2 cellular contexts compared by ENCODE assay signal in the genomic region with DNA sequence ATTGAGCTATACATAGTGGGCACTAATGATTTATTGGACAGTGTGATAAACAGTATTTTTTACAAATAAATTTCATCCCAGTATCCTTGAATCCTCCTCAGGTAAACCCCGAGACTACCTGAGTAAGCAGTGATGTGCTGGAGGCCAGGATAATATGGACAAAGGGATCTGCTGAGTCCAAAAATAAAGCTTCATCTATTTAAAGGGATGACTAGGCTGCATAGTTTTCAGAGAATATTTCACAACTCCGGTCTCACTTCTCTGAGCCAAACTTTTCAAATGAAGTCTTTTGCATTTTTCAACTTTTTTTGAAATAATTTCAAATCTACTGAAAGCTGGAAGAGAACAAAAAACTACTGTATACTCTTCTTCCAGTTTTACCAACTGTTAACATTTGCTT.
TF ChIP-seq lines count a peak whose summit lies in the region.

No MANE protein-coding gene starts in this region.

TF ChIP-seq in K562, 482 proteins besides CTCF, POLR2A, EP300 and RAD21:
- TF ChIP-seq FOXK1 (CRISPR knock-in tag; IDR thresholded peaks at IDR 0.05; ENCODE audit: borderline replicate concordance), result no peak
- peak; percentile 30; the same call in 1 of the 2 replicates for TF ChIP-seq POLR2AphosphoS5 (IDR thresholded peaks at IDR 0.05; ENCODE audit: control insufficient read depth, insufficient read depth, low read depth, low read length)

TF ChIP-seq in neural cell, 6 proteins besides CTCF, POLR2A, EP300 and RAD21:
- TF ChIP-seq, protein P1, sequence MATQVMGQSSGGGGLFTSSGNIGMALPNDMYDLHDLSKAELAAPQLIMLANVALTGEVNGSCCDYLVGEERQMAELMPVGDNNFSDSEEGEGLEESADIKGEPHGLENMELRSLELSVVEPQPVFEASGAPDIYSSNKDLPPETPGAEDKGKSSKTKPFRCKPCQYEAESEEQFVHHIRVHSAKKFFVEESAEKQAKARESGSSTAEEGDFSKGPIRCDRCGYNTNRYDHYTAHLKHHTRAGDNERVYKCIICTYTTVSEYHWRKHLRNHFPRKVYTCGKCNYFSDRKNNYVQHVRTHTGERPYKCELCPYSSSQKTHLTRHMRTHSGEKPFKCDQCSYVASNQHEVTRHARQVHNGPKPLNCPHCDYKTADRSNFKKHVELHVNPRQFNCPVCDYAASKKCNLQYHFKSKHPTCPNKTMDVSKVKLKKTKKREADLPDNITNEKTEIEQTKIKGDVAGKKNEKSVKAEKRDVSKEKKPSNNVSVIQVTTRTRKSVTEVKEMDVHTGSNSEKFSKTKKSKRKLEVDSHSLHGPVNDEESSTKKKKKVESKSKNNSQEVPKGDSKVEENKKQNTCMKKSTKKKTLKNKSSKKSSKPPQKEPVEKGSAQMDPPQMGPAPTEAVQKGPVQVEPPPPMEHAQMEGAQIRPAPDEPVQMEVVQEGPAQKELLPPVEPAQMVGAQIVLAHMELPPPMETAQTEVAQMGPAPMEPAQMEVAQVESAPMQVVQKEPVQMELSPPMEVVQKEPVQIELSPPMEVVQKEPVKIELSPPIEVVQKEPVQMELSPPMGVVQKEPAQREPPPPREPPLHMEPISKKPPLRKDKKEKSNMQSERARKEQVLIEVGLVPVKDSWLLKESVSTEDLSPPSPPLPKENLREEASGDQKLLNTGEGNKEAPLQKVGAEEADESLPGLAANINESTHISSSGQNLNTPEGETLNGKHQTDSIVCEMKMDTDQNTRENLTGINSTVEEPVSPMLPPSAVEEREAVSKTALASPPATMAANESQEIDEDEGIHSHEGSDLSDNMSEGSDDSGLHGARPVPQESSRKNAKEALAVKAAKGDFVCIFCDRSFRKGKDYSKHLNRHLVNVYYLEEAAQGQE (IDR thresholded peaks at IDR 0.05; ENCODE audit: borderline replicate concordance), result no peak
- no peak for TF ChIP-seq TAF1 (IDR thresholded peaks at IDR 0.05; ENCODE audit: low read depth)
- TF ChIP-seq SMC3 (conservative IDR thresholded peaks at IDR 0.05; ENCODE audit: poor library complexity), result no peak
- TF ChIP-seq MXI1 (conservative IDR thresholded peaks at IDR 0.05; ENCODE audit: poor library complexity, severe bottlenecking), result no peak
- TF ChIP-seq EZH2 (IDR thresholded peaks at IDR 0.05; ENCODE audit: borderline replicate concordance, insufficient read depth, low read length, poor library complexity, severe bottlenecking), result no peak
- no peak for TF ChIP-seq POLR2AphosphoS5 (IDR thresholded peaks at IDR 0.05)
